In genomic region chr6:74249658-74250057, GRCh38 we compare ENCODE assay signal across 12 cellular contexts.
DNase-seq lines count a peak whose midpoint lies in the region; ATAC-seq and TF ChIP-seq lines count a peak whose summit lies in the region.
"Had no signal": no experiment of that assay in that cellular context is flagged by ENCODE, and none has a peak within 500 bp of the region (broad histone marks: within the 10 kb centered on the region; RNA-seq: fewer than 3 reads in every experiment).

No MANE protein-coding gene starts in this region.

- H3K4me3 ChIP-seq in ovary (no peak overlapping the region), gastrocnemius medialis (no peak overlapping the region)

- no peak overlapping the region for H3K27ac ChIP-seq in ovary
- no peak overlapping the region for H3K27ac ChIP-seq in gastrocnemius medialis

- H3K4me1 ChIP-seq in ovary (ENCODE audit: insufficient read depth) (no peaks in the 10 kb centered on the region), gastrocnemius medialis (no peaks in the 10 kb centered on the region)

- TF ChIP-seq POLR2A in ovary (IDR thresholded peaks at IDR 0.05) (no peak), gastrocnemius medialis (IDR thresholded peaks at IDR 0.05) (no peak)

- no peaks in the 10 kb centered on the region for H3K27me3 ChIP-seq in ovary
- no peaks in the 10 kb centered on the region for H3K27me3 ChIP-seq in gastrocnemius medialis

- H3K36me3 ChIP-seq in ovary (no peaks in the 10 kb centered on the region), gastrocnemius medialis (no peaks in the 10 kb centered on the region)

- peak; percentile 76 for ATAC-seq in GM18858 (IDR thresholded peaks at IDR 0.05; ENCODE audit: unreplicated experiment)
- peak; percentile 80 for ATAC-seq in HG02678 (IDR thresholded peaks at IDR 0.05; ENCODE audit: unreplicated experiment)
- no peak for ATAC-seq in gastrocnemius medialis
- ATAC-seq: activated T-helper 17 cell treated with anti-CD3 and anti-CD28 coated beads, Interleukin-2, amount 50 U/mL, for 72 hours; stimulated activated effector memory CD8-positive, alpha-beta T cell treated with anti-CD3 and anti-CD28 coated beads, Interleukin-12 subunit alpha, Interleukin-12 subunit beta, amount 100 ng/mL, for 72 hours had no signal

- peak; percentile 2 for DNase-seq in NAMALWA (ENCODE audit: low spot score)
- peak; percentile 22 for DNase-seq in glomerular endothelial cell (ENCODE audit: extremely low read depth, low read depth, low spot score)
- no peak for DNase-seq in head of caudate nucleus
- no peak for DNase-seq in ovary
- no peak for DNase-seq in gastrocnemius medialis
- no peak for DNase-seq in NCI-H446 (lab: John Stamatoyannopoulos, UW)
- DNase-seq: NCI-H1105; stimulated activated CD4-positive, alpha-beta T cell treated with anti-CD3 and anti-CD28 coated beads, Interleukin-12 subunit alpha, Interleukin-12 subunit beta, amount 100 ng/mL, for 4 hours had no signal

- WGBS in ovary, 3 donors, result 34 to 42% (median 41%) methylated on average over 2 of the region's 2 CpGs

- no peak for TF ChIP-seq EP300 in ovary (IDR thresholded peaks at IDR 0.05)

- intact Hi-C loops in head of caudate nucleus (cut with DNase I) (no loop called here), ovary (cut with DNase I) (no loop called here), gastrocnemius medialis (cut with DNase I; ENCODE audit: low total_unique reads) (no loop called here)

- TF ChIP-seq CTCF in ovary (IDR thresholded peaks at IDR 0.05), result no peak
- no peak for TF ChIP-seq CTCF in gastrocnemius medialis (IDR thresholded peaks at IDR 0.05 in 4 of 5, conservative IDR thresholded peaks at IDR 0.05 in 1 of 5)

- in situ Hi-C loops in gastrocnemius medialis (cut with MboI; ENCODE audit: low sequenced_read_pairs in 4 of 4), result no loop called here

- H3K9me3 ChIP-seq in ovary, result no peaks in the 10 kb centered on the region
- no peaks in the 10 kb centered on the region for H3K9me3 ChIP-seq in gastrocnemius medialis

Comparison
In these comparisons a context has a peak if more than half of its experiments do, and no peak if none do; other contexts are left out.
1. ATAC-seq: peak in GM18858 (single experiment) and HG02678 (single experiment); none in gastrocnemius medialis (0 of 2).
2. DNase-seq: peak in NAMALWA (single experiment) and glomerular endothelial cell (single experiment); none in head of caudate nucleus (0 of 42), ovary (0 of 5), gastrocnemius medialis (0 of 2) and NCI-H446 (0 of 2).